22 cellular contexts compared by ENCODE assay signal in the genomic region with DNA sequence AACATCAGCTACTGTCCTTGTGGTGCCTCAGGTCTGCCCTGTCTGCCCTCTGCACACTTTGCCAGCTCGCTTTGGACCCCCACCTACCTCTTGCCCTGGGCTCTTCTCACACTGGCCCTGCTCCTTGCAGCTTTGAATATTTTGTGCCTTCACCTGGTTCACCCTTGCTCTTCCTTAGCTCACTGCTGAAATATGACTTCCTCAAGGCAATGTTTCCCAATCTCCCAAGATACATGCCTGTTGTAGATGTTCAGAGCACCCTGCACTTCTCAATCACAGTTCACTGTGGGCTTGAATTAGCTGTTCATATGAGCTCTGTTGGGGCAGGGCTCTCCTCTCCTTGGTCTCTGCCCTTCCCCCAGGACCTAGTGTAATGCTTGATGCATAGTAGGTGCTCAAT. TPM values are rescaled to one million over a fixed set of nuclear protein-coding genes. Genes with fewer than 3 reads are reported as not detected.
DNase-seq lines count a peak whose midpoint lies in the region; ATAC-seq, FAIRE-seq and TF ChIP-seq lines count a peak whose summit lies in the region.
"Had no signal": no experiment of that assay in that cellular context is flagged by ENCODE, and none has a peak within 500 bp of the region (broad histone marks: within the 10 kb centered on the region; RNA-seq: fewer than 3 reads in every experiment).

No MANE protein-coding gene starts in this region.

- intact Hi-C loops in heart right ventricle (cut with DNase I) (loop anchor here in 2 of 10 donors (10.0 kb wide), 1 partner anchor 285 kb away; no protein-coding TSS in a partner anchor), left cardiac atrium (cut with DNase I) (no loop called here), upper lobe of right lung (cut with DNase I) (no loop called here)

- ATAC-seq in heart right ventricle (no peak), left cardiac atrium (no peak), left lobe of liver (no peak), upper lobe of right lung (peak; percentile 33), GM18858 (IDR thresholded peaks at IDR 0.05; ENCODE audit: unreplicated experiment) (no peak)
- ATAC-seq: Panc1 had no signal

- TF ChIP-seq POLR2A in GM12891 (IDR thresholded peaks at IDR 0.05; ENCODE audit: low read depth, low read length), result no peak

- 65 to 81% methylated on average over 1 of the region's 1 CpG for WGBS in heart right ventricle, 2 donors

- H3K4me3 ChIP-seq in heart right ventricle (no peak overlapping the region), bronchial epithelial cell (ENCODE audit: low read depth, low read length) (no peak overlapping the region), upper lobe of right lung (no peak overlapping the region)
- H3K4me3 ChIP-seq: BLaER1, HAP-1, SK-N-MC had no signal

- peaks cover 14 to 100% (median 91%) of the 10 kb centered on the region in 9 donors for H3K4me1 ChIP-seq in heart right ventricle
- peaks cover 19% of the 10 kb centered on the region for H3K4me1 ChIP-seq in upper lobe of right lung
- H3K4me1 ChIP-seq: HAP-1 had no signal

- no peak for TF ChIP-seq CTCF in heart right ventricle (IDR thresholded peaks at IDR 0.05)
- no peak for TF ChIP-seq CTCF in bronchial epithelial cell (IDR thresholded peaks at IDR 0.05; ENCODE audit: insufficient read depth, low read length, severe bottlenecking)
- TF ChIP-seq CTCF in upper lobe of right lung (IDR thresholded peaks at IDR 0.05), result no peak

- H3K27me3 ChIP-seq in heart right ventricle (no peaks in the 10 kb centered on the region), bronchial epithelial cell (ENCODE audit: control insufficient read depth, insufficient read depth, low read length) (no peaks in the 10 kb centered on the region), upper lobe of right lung (no peaks in the 10 kb centered on the region)
- H3K27me3 ChIP-seq: BLaER1 had no signal

- FAIRE-seq in bronchial epithelial cell (lab: Jason Lieb, UNC), result no peak
- no peak for FAIRE-seq in GM12891 (lab: Jason Lieb, UNC)
- FAIRE-seq: A204.1 had no signal

- DNase-seq in heart right ventricle (no peak), left cardiac atrium (no peak), bronchial epithelial cell (ENCODE audit: low read depth) (peak; percentile 41), left lobe of liver (ENCODE audit: low spot score) (peak; percentile 8), upper lobe of right lung (no peak), GM12891 (ENCODE audit: insufficient read length, low spot score) (no peak), NCI-H345 treated with DMSO at 0.1 percent for 48 hours (lab: John Stamatoyannopoulos, UW; ENCODE audit: unreplicated experiment) (no peak)
- DNase-seq: CD4-positive, alpha-beta memory T cell; DMS53; GOT3; HFFc6; KG1; MM.1S; NCI-H2029; SIG-M5 had no signal

- no peaks in the 10 kb centered on the region for H3K9me3 ChIP-seq in heart right ventricle
- no peaks in the 10 kb centered on the region for H3K9me3 ChIP-seq in upper lobe of right lung
- H3K9me3 ChIP-seq: BLaER1, HAP-1 had no signal

- peak overlapping the region; percentile 6 to 97 (median 84) for H3K27ac ChIP-seq in heart right ventricle
- H3K27ac ChIP-seq in upper lobe of right lung, result no peak overlapping the region
- H3K27ac ChIP-seq: BLaER1, RWPE1, SK-N-MC had no signal

- H3K36me3 ChIP-seq in heart right ventricle, result peaks cover 0 to 20% (median 0%) of the 10 kb centered on the region in 9 donors
- no peaks in the 10 kb centered on the region for H3K36me3 ChIP-seq in bronchial epithelial cell (ENCODE audit: control insufficient read depth, insufficient read depth, low read length)
- no peaks in the 10 kb centered on the region for H3K36me3 ChIP-seq in upper lobe of right lung
- H3K36me3 ChIP-seq: BLaER1, HAP-1 had no signal

TF ChIP-seq in GM12891, 5 proteins besides CTCF, POLR2A, EP300 and RAD21:
- TF ChIP-seq SPI1 (IDR thresholded peaks at IDR 0.05; ENCODE audit: low read depth, low read length) (no peak), PAX5 (IDR thresholded peaks at IDR 0.05; ENCODE audit: insufficient read depth, low read length, severe bottlenecking) (no peak), POLR2AphosphoS5 (IDR thresholded peaks at IDR 0.05; ENCODE audit: low read depth, low read length) (no peak), TAF1 (IDR thresholded peaks at IDR 0.05; ENCODE audit: low read depth, low read length) (no peak), POU2F2 (IDR thresholded peaks at IDR 0.05; ENCODE audit: low read depth, low read length) (no peak)

RNA-seq across cellular contexts. Expression of a gene that starts 8.0 kb away (rescaled TPM):
- 10 to 100 TPM; 30.3 to 61.6 (median 47.2) TPM for total RNA-seq in heart right ventricle
- 10 to 100 TPM; 35.6 to 35.9 TPM for polyA plus RNA-seq in heart right ventricle
- 10 to 100 TPM; 32.8 to 38.6 TPM for total RNA-seq in left cardiac atrium
- total RNA-seq in bronchial epithelial cell, result 17.4 and 21.9 TPM in 2 replicates
- 2.6 TPM for total RNA-seq in left lobe of liver
- total RNA-seq in upper lobe of right lung, result 32.7 TPM
- polyA plus RNA-seq in GM12891 (2012; ENCODE audit: low read depth, missing spikeins), result 0.05 TPM
- total RNA-seq: CD4-positive, alpha-beta memory T cell had no signal
- polyA plus RNA-seq: CD4-positive, alpha-beta memory T cell had no signal

Comparison
In these comparisons a context has a peak if more than half of its experiments do, and no peak if none do; other contexts are left out.
1. DNase-seq: peak in bronchial epithelial cell (single experiment) and left lobe of liver (single experiment); none in heart right ventricle (0 of 2), left cardiac atrium (single experiment), upper lobe of right lung (single experiment), GM12891 (single experiment) and NCI-H345 treated with DMSO at 0.1 percent for 48 hours (single experiment).